8 cellular contexts compared by ENCODE assay signal in genomic region chr19:16627194-16627927, GRCh38. TPM values are rescaled to one million over a fixed set of nuclear protein-coding genes. Genes with fewer than 3 reads are reported as not detected.
DNase-seq lines count a peak whose midpoint lies in the region; ATAC-seq and TF ChIP-seq lines count a peak whose summit lies in the region.

No MANE protein-coding gene starts in this region.

- H3K36me3 ChIP-seq in urinary bladder (ENCODE audit: insufficient read depth): no peaks in the 10 kb centered on the region

- H3K9me3 Mint-ChIP-seq in chondrocyte (ENCODE audit: low read depth) (no peaks in the 10 kb centered on the region), memory B cell (no peaks in the 10 kb centered on the region)

- H3K4me3 Mint-ChIP-seq in chondrocyte (ENCODE audit: unreplicated experiment) (peak overlapping the region; percentile 89), memory B cell (peak overlapping the region; percentile 91)

- peaks cover 4% of the 10 kb centered on the region for H3K36me3 Mint-ChIP-seq in chondrocyte (ENCODE audit: low read depth)
- peaks cover 8% of the 10 kb centered on the region for H3K36me3 Mint-ChIP-seq in memory B cell

- no peaks in the 10 kb centered on the region for H3K4me1 ChIP-seq in urinary bladder (ENCODE audit: insufficient read depth)

- H3K27ac ChIP-seq in urinary bladder (ENCODE audit: low read depth): peak overlapping the region; percentile 47

- no peak for ATAC-seq in memory B cell (ENCODE audit: low read depth)
- ATAC-seq in GM18867 (IDR thresholded peaks at IDR 0.05; ENCODE audit: unreplicated experiment): no peak
- ATAC-seq in omental fat pad (ENCODE audit: low FRiP score): no peak

- peaks cover 32% of the 10 kb centered on the region for H3K4me1 Mint-ChIP-seq in chondrocyte (ENCODE audit: low read depth)
- peaks cover 30% of the 10 kb centered on the region for H3K4me1 Mint-ChIP-seq in memory B cell

- TF ChIP-seq CTCF in chondrocyte (IDR thresholded peaks at IDR 0.05) (peak; percentile 6), omental fat pad (IDR thresholded peaks at IDR 0.05) (no peak)

- H3K4me3 ChIP-seq in urinary bladder (ENCODE audit: low read depth, low read length): peak overlapping the region; percentile 100

- H3K27me3 Mint-ChIP-seq in chondrocyte (ENCODE audit: low read depth) (no peaks in the 10 kb centered on the region), memory B cell (no peaks in the 10 kb centered on the region)

- WGBS in urinary bladder: under 1% methylated on average over 52 of the region's 52 CpGs

- DNase-seq in activated gamma-delta T cell treated with Interleukin-2 at 50 U/mL for 16 hours (peak; percentile 12), activated gamma-delta T cell (lab: John Stamatoyannopoulos, UW) (no peak), chondrocyte (ENCODE audit: low spot score) (no peak), memory B cell (ENCODE audit: low spot score in 2 of 2) (peak; percentile 27 to 28), omental fat pad (ENCODE audit: low spot score) (no peak)

- H3K27ac Mint-ChIP-seq in chondrocyte (ENCODE audit: unreplicated experiment) (peak overlapping the region; percentile 95), memory B cell (peak overlapping the region; percentile 82)

- TF ChIP-seq POLR2A in Raji (IDR thresholded peaks at IDR 0.05; ENCODE audit: insufficient read depth, low read depth, low read length): 0 out of 2 replicates have a peak, but pooled peaks have one; percentile 10

RNA-seq across cellular contexts. Expression of gene MED26, which starts 0.6 kb away (rescaled TPM):
- total RNA-seq in chondrocyte (8.7 to 10.6 TPM (median 8.8 TPM) in 3 replicates), urinary bladder (3.5 TPM), omental fat pad (10 to 100 TPM in 1 of 4 donors, 1 to 10 TPM in 3; 7.2 to 15.5 (median 8.2) TPM)
- 7.6 TPM for polyA plus RNA-seq in urinary bladder

RNA-seq across cellular contexts. Expression of gene SMIM7, which starts 32.6 kb away (rescaled TPM):
- total RNA-seq in chondrocyte: 42.5 to 52.0 TPM (median 47.7 TPM) in 3 replicates
- total RNA-seq in urinary bladder: 73.8 TPM
- polyA plus RNA-seq in urinary bladder: 84.3 TPM
- 100 to 1,000 TPM in 3 of 4 donors, 10 to 100 TPM in 1; 86.8 to 128 (median 123) TPM for total RNA-seq in omental fat pad

RNA-seq across cellular contexts. Expression of gene TMEM38A, which starts 33.6 kb away (rescaled TPM):
- 3.1 to 3.7 TPM (median 3.7 TPM) in 3 replicates for total RNA-seq in chondrocyte
- 8.0 TPM for total RNA-seq in urinary bladder
- 4.2 TPM for polyA plus RNA-seq in urinary bladder
- 1 to 10 TPM; 1.4 to 7.6 (median 1.9) TPM for total RNA-seq in omental fat pad

RNA-seq across cellular contexts. Expression of gene SLC35E1, which starts 55.1 kb away (rescaled TPM):
- 68.1 to 70.0 TPM (median 69.2 TPM) in 3 replicates for total RNA-seq in chondrocyte
- total RNA-seq in urinary bladder: 18.9 TPM
- polyA plus RNA-seq in urinary bladder: 22.8 TPM
- 10 to 100 TPM; 22.9 to 46.3 (median 36.1) TPM for total RNA-seq in omental fat pad

Comparison
In these comparisons a context has a peak if more than half of its experiments do, and no peak if none do; other contexts are left out.
1. DNase-seq: peak in activated gamma-delta T cell treated with Interleukin-2 at 50 U/mL for 16 hours (single experiment) and memory B cell (2 of 2); none in activated gamma-delta T cell (single experiment), chondrocyte (single experiment) and omental fat pad (single experiment).